ENCODE assay signal across 25 cellular contexts in genomic region chr6:163128324-163128723, GRCh38.
"Had no signal": no experiment of that assay in that cellular context is flagged by ENCODE, and none has a peak within 500 bp of the region (broad histone marks: within the 10 kb centered on the region; RNA-seq: fewer than 3 reads in every experiment).

No MANE protein-coding gene starts in this region.

- H3K36me3 ChIP-seq: adrenal gland, colonic mucosa, esophagus squamous epithelium, gastroesophageal sphincter had no signal

- H3K9me3 ChIP-seq: adrenal gland, body of pancreas, colonic mucosa, esophagus squamous epithelium, gastroesophageal sphincter had no signal

- H3K4me1 ChIP-seq: adrenal gland, body of pancreas, colonic mucosa, esophagus squamous epithelium, gastroesophageal sphincter had no signal

- DNase-seq: activated CD4-positive, alpha-beta memory T cell treated with anti-CD3 and anti-CD28 coated beads for 36 hours; activated CD4-positive, alpha-beta T cell treated with anti-CD3 and anti-CD28 coated beads for 36 hours; activated CD4-positive, alpha-beta T cell treated with anti-CD3 and anti-CD28 coated beads, Interleukin-2, amount 10 ng/mL, durations not matched to agents 24 days and 14 days; activated CD4-positive, CD25-positive, alpha-beta regulatory T cell; activated CD4-positive, CD25-positive, alpha-beta regulatory T cell treated with anti-CD3 and anti-CD28 coated beads, Interleukin-2, amount 50 U/mL, for 72 hours; activated CD8-positive, alpha-beta memory T cell treated with anti-CD3 and anti-CD28 coated beads, Interleukin-2, amount 10 ng/mL, durations not matched to agents 7 days and 5 days; activated CD8-positive, alpha-beta memory T cell treated with anti-CD3 and anti-CD28 coated beads, Interleukin-2, amount 50 U/mL, for 4 hours; activated CD8-positive, alpha-beta T cell treated with anti-CD3 and anti-CD28 coated beads, Interleukin-2, amount 10 ng/mL, durations not matched to agents 7 days and 5 days; activated effector memory CD4-positive, alpha-beta T cell treated with anti-CD3 and anti-CD28 coated beads, Interleukin-2, amount 50 U/mL, for 16 hours; activated naive CD4-positive, alpha-beta T cell treated with anti-CD3 and anti-CD28 coated beads for 36 hours; activated naive CD8-positive, alpha-beta T cell treated with anti-CD3 and anti-CD28 coated beads for 36 hours; activated naive CD8-positive, alpha-beta T cell treated with anti-CD3 and anti-CD28 coated beads, Interleukin-2, amount 50 U/mL, for 24 hours; activated T-cell treated with anti-CD3 and anti-CD28 coated beads, Interleukin-2, amount 50 U/mL, for 1 hour; activated T-cell treated with anti-CD3 and anti-CD28 coated beads, Interleukin-2, amount 50 U/mL, for 48 hours; adrenal gland; amygdala; aorta; body of pancreas; colonic mucosa; effector CD8-positive, alpha-beta T cell; esophagus squamous epithelium; foreskin melanocyte; T-helper 2 cell had no signal

- ATAC-seq: activated CD4-positive, alpha-beta T cell treated with anti-CD3 and anti-CD28 coated beads for 36 hours; activated CD8-positive, alpha-beta memory T cell treated with anti-CD3 and anti-CD28 coated beads, Interleukin-2, amount 10 ng/mL, durations not matched to agents 7 days and 5 days; activated CD8-positive, alpha-beta T cell treated with anti-CD3 and anti-CD28 coated beads, Interleukin-2, amount 10 ng/mL, durations not matched to agents 7 days and 5 days; activated naive CD8-positive, alpha-beta T cell treated with anti-CD3 and anti-CD28 coated beads, Interleukin-2, amount 50 U/mL, for 24 hours; body of pancreas; gastroesophageal sphincter had no signal

- H3K27me3 ChIP-seq: adrenal gland, body of pancreas, colonic mucosa, esophagus squamous epithelium, gastroesophageal sphincter had no signal

- H3K27ac ChIP-seq: adrenal gland, body of pancreas, colonic mucosa, epithelial cell of prostate, esophagus squamous epithelium, gastroesophageal sphincter had no signal

- H3K4me3 ChIP-seq: adrenal gland, body of pancreas, colonic mucosa, esophagus squamous epithelium, gastroesophageal sphincter had no signal
